9 cellular contexts compared by ENCODE assay signal in the genomic region with DNA sequence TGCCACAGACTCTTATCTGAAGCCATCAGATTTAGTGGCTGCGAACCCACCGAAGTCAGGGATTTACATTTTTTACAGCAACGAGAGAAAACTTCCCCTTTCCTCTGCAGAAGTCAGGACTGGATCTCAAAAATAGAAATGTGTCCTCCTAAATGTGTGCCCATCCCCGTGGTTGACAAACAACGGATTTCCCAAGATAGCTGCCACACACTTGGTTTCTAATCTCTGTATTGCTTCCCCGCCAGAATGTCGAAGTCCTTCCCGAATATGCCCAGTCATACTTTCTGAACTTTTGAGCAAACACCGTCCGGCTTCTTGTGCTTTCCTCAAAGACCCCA. TPM values are rescaled to one million over a fixed set of nuclear protein-coding genes. Genes with fewer than 3 reads are reported as not detected.
DNase-seq lines count a peak whose midpoint lies in the region; ATAC-seq lines count a peak whose summit lies in the region.
"Had no signal": no experiment of that assay in that cellular context is flagged by ENCODE, and none has a peak within 500 bp of the region (broad histone marks: within the 10 kb centered on the region; RNA-seq: fewer than 3 reads in every experiment).

No MANE protein-coding gene starts in this region.

- no peak overlapping the region for H3K4ac ChIP-seq in mesendoderm (ENCODE audit: low read depth, low read length)

- peaks cover 0 to 15% (median 6%) of the 10 kb centered on the region in 4 donors for H3K4me1 Mint-ChIP-seq in CD4-positive, CD25-positive, alpha-beta regulatory T cell

- ATAC-seq in CD4-positive, CD25-positive, alpha-beta regulatory T cell (ENCODE audit: low read depth in 2 of 2) = no peak

- no peak overlapping the region for H3K4me3 ChIP-seq in CD4-positive, CD25-positive, alpha-beta regulatory T cell (ENCODE audit: low read depth, low read length)
- H3K4me3 ChIP-seq in HUES64 (ENCODE audit: low read length) (peak overlapping the region; percentile 83), neuron (ENCODE audit: low read length) (peak overlapping the region; percentile 58), mesendoderm (ENCODE audit: low read length) (no peak overlapping the region)

- peaks cover 46% of the 10 kb centered on the region for H3K27me3 ChIP-seq in CD4-positive, CD25-positive, alpha-beta regulatory T cell (ENCODE audit: control insufficient read depth, insufficient read depth, low read length)
- peaks cover 29% of the 10 kb centered on the region for H3K27me3 ChIP-seq in HUES64 (ENCODE audit: insufficient read depth, low read length)
- H3K27me3 ChIP-seq in neuron (ENCODE audit: insufficient read depth, low read length) = no peaks in the 10 kb centered on the region
- peaks cover 4% of the 10 kb centered on the region for H3K27me3 ChIP-seq in mesendoderm (ENCODE audit: insufficient read depth, low read length, poor library complexity)

- no peaks in the 10 kb centered on the region for H3K36me3 Mint-ChIP-seq in CD4-positive, CD25-positive, alpha-beta regulatory T cell

- H3K18ac ChIP-seq in mesendoderm (ENCODE audit: low read length) = no peak overlapping the region

- no peak overlapping the region for H3K27ac Mint-ChIP-seq in CD4-positive, CD25-positive, alpha-beta regulatory T cell

- no peaks in the 10 kb centered on the region for H3K9me3 ChIP-seq in CD4-positive, CD25-positive, alpha-beta regulatory T cell (ENCODE audit: control insufficient read depth in 2 of 2, low read length in 2 of 2)
- no peaks in the 10 kb centered on the region for H3K9me3 ChIP-seq in HUES64 (ENCODE audit: insufficient read depth, low read depth, low read length)
- H3K9me3 ChIP-seq in neuron (ENCODE audit: low read length) = no peaks in the 10 kb centered on the region

- no peaks in the 10 kb centered on the region for H3K79me1 ChIP-seq in mesendoderm (ENCODE audit: low read length)

- H3K56ac ChIP-seq in mesendoderm (ENCODE audit: low read length) = no peak overlapping the region

- H3K79me2 ChIP-seq in mesendoderm (ENCODE audit: control insufficient read depth, insufficient read depth, low read length) = no peaks in the 10 kb centered on the region

- H4K8ac ChIP-seq in mesendoderm (ENCODE audit: low read depth, low read length) = no peak overlapping the region

- H3K4me2 ChIP-seq in mesendoderm (ENCODE audit: low read length) = no peak overlapping the region

- H3K27me3 Mint-ChIP-seq in CD4-positive, CD25-positive, alpha-beta regulatory T cell = peaks cover 83% of the 10 kb centered on the region

- H3K9me3 Mint-ChIP-seq in CD4-positive, CD25-positive, alpha-beta regulatory T cell = peaks cover 0 to 2% (median 0%) of the 10 kb centered on the region in 7 donors

- 41% methylated on average over 10 of the region's 10 CpGs for WGBS in HUES64
- no CpG with 5 or more reads among the region's 10 CpGs for WGBS in mesendoderm (ENCODE audit: extremely low coverage, insufficient coverage, low lambda C conversion rate)

- H2AFZ ChIP-seq in neuron (ENCODE audit: low read depth, low read length) = peak overlapping the region; percentile 99

- H3K4me1 ChIP-seq in CD4-positive, CD25-positive, alpha-beta regulatory T cell (ENCODE audit: control insufficient read depth, insufficient read depth, low read length, poor library complexity, severe bottlenecking) = peaks cover 10% of the 10 kb centered on the region
- H3K4me1 ChIP-seq in HUES64 (ENCODE audit: insufficient read depth, low read length) (peaks cover 28% of the 10 kb centered on the region; the same call in 1 of the 2 replicates), neuron (ENCODE audit: insufficient read depth, low read length) (peaks cover 23% of the 10 kb centered on the region), mesendoderm (ENCODE audit: control insufficient read depth, low read depth, low read length) (no peaks in the 10 kb centered on the region)

- H3K4me3 Mint-ChIP-seq in CD4-positive, CD25-positive, alpha-beta regulatory T cell = peak overlapping the region; percentile 33 to 62 (median 54)

- H4K5ac ChIP-seq in mesendoderm (ENCODE audit: low read length) = no peak overlapping the region

- no peak overlapping the region for H2BK5ac ChIP-seq in mesendoderm (ENCODE audit: low read length)

- H2AK5ac ChIP-seq in mesendoderm (ENCODE audit: low read length) = no peak overlapping the region

- H3K23ac ChIP-seq in mesendoderm (ENCODE audit: low read length) = no peak overlapping the region

- H3K9ac ChIP-seq in HUES64 (ENCODE audit: low read depth, low read length) (no peak overlapping the region), mesendoderm (ENCODE audit: low read length) (no peak overlapping the region)

- no peak overlapping the region for H2BK15ac ChIP-seq in mesendoderm (replicated peaks; ENCODE audit: low read depth)

- H3K27ac ChIP-seq in CD4-positive, CD25-positive, alpha-beta regulatory T cell (ENCODE audit: insufficient read depth, low read length, poor library complexity, severe bottlenecking) = no peak overlapping the region
- H3K27ac ChIP-seq in HUES64 (ENCODE audit: low read depth, low read length) (no peak overlapping the region), caudate nucleus (ENCODE audit: low read depth, low read length) (peak overlapping the region; percentile 82), mesendoderm (ENCODE audit: low read depth, low read length) (no peak overlapping the region)

- no peak overlapping the region for H2BK120ac ChIP-seq in mesendoderm (ENCODE audit: low read depth, low read length)

- H3K36me3 ChIP-seq in CD4-positive, CD25-positive, alpha-beta regulatory T cell (ENCODE audit: control insufficient read depth, insufficient read depth, low read length) = no peaks in the 10 kb centered on the region
- H3K36me3 ChIP-seq in HUES64 (ENCODE audit: insufficient read depth, low read length) (no peaks in the 10 kb centered on the region), neuron (ENCODE audit: insufficient read depth, low read length) (no peaks in the 10 kb centered on the region), mesendoderm (ENCODE audit: control insufficient read depth, insufficient read depth, low read length) (no peaks in the 10 kb centered on the region)

- DNase-seq in CD4-positive, CD25-positive, alpha-beta regulatory T cell = no peak
- DNase-seq in caudate nucleus (lab: John Stamatoyannopoulos, UW) (no peak), GF-D8 (lab: John Stamatoyannopoulos, UW) (no peak), DMS114 treated with DMSO at 0.1 percent for 48 hours (lab: John Stamatoyannopoulos, UW; ENCODE audit: unreplicated experiment) (no peak), mesendoderm (no peak), kidney glomerular epithelial cell (lab: John Stamatoyannopoulos, UW) (no peak)

RNA-seq across cellular contexts. Expression of gene ADAM23, which starts 0.8 kb away (rescaled TPM):
- 0.10 TPM for total RNA-seq in CD4-positive, CD25-positive, alpha-beta regulatory T cell
- polyA plus RNA-seq in CD4-positive, CD25-positive, alpha-beta regulatory T cell = under 1 TPM in 1 of 4 donors, not detected in 3; 0.79 TPM
- 16.8 TPM for polyA plus RNA-seq in HUES64 (2013, experiment 1 of 2)
- 23.7 TPM for polyA plus RNA-seq in HUES64 (2013, experiment 2 of 2)
- polyA plus RNA-seq in mesendoderm (2013, experiment 1 of 2) = 8.1 TPM
- 8.5 TPM for polyA plus RNA-seq in mesendoderm (2013, experiment 2 of 2)
- total RNA-seq: RPMI7951 had no signal

Comparison
In these comparisons a context has a peak if more than half of its experiments do, and no peak if none do; other contexts are left out.
1. H3K4me3 ChIP-seq: peak in HUES64 (single experiment) and neuron (single experiment); none in CD4-positive, CD25-positive, alpha-beta regulatory T cell (single experiment) and mesendoderm (single experiment).